In genomic region chr5:67200809-67201562, GRCh38 we compare ENCODE assay signal across 18 cellular contexts. TPM values are rescaled to one million over a fixed set of nuclear protein-coding genes. Genes with fewer than 3 reads are reported as not detected.
A peak's percentile ranks its signal among the peaks of the same experiment; 100 is the strongest.
DNase-seq lines count a peak whose midpoint lies in the region; ATAC-seq and TF ChIP-seq lines count a peak whose summit lies in the region.
"Had no signal": no experiment of that assay in that cellular context is flagged by ENCODE, and none has a peak within 500 bp of the region (broad histone marks: within the 10 kb centered on the region; RNA-seq: fewer than 3 reads in every experiment).

No MANE protein-coding gene starts in this region.

- no peaks in the 10 kb centered on the region for H3K27me3 ChIP-seq in breast epithelium
- H3K27me3 ChIP-seq: vagina had no signal

- peaks cover 49% of the 10 kb centered on the region for H3K36me3 Mint-ChIP-seq in activated CD8-positive, alpha-beta T cell treated with anti-CD3 and anti-CD28 coated beads, Interleukin-2, amount 10 ng/mL, durations not matched to agents 7 days and 5 days (ENCODE audit: low read depth)
- peaks cover 4% of the 10 kb centered on the region for H3K36me3 Mint-ChIP-seq in activated CD8-positive, alpha-beta T cell treated with anti-CD3 and anti-CD28 coated beads for 36 hours (ENCODE audit: low read depth)
- peaks cover 0 to under 1% of the 10 kb centered on the region in 2 donors for H3K36me3 Mint-ChIP-seq in naive B cell

- peaks cover 19% of the 10 kb centered on the region for H3K9me3 Mint-ChIP-seq in activated CD8-positive, alpha-beta T cell treated with anti-CD3 and anti-CD28 coated beads, Interleukin-2, amount 10 ng/mL, durations not matched to agents 7 days and 5 days (ENCODE audit: insufficient read depth)
- H3K9me3 Mint-ChIP-seq in activated CD8-positive, alpha-beta T cell treated with anti-CD3 and anti-CD28 coated beads for 36 hours = peaks cover 10% of the 10 kb centered on the region
- H3K9me3 Mint-ChIP-seq in naive B cell = peaks cover 0 to 17% (median 6%) of the 10 kb centered on the region in 7 donors

- H3K27me3 Mint-ChIP-seq in activated CD8-positive, alpha-beta T cell treated with anti-CD3 and anti-CD28 coated beads, Interleukin-2, amount 10 ng/mL, durations not matched to agents 7 days and 5 days (ENCODE audit: low read depth) = no peaks in the 10 kb centered on the region
- H3K27me3 Mint-ChIP-seq in activated CD8-positive, alpha-beta T cell treated with anti-CD3 and anti-CD28 coated beads for 36 hours = no peaks in the 10 kb centered on the region
- H3K27me3 Mint-ChIP-seq in naive B cell = no peaks in the 10 kb centered on the region

- TF ChIP-seq POLR2A in breast epithelium (IDR thresholded peaks at IDR 0.05) = no peak

- POLR2A ChIA-PET in activated CD8-positive, alpha-beta T cell treated with anti-CD3 and anti-CD28 coated beads, Interleukin-2, amount 10 ng/mL, durations not matched to agents 7 days and 5 days (lab: Charles Lee) = interaction anchor here (14.2 kb wide), 1 partner anchor 34 kb away, joined by 177 read pairs; no protein-coding TSS in a partner anchor
- POLR2A ChIA-PET in activated CD8-positive, alpha-beta T cell treated with anti-CD3 and anti-CD28 coated beads for 36 hours (lab: Charles Lee) = no interaction called here

- no peak for DNase-seq in activated CD8-positive, alpha-beta T cell treated with anti-CD3 and anti-CD28 coated beads, Interleukin-2, amount 10 ng/mL, durations not matched to agents 7 days and 5 days
- no peak for DNase-seq in activated CD8-positive, alpha-beta T cell treated with anti-CD3 and anti-CD28 coated beads for 36 hours
- no peak for DNase-seq in naive B cell
- DNase-seq in NCI-H146 treated with DMSO at 0.1 percent for 48 hours (lab: John Stamatoyannopoulos, UW; ENCODE audit: unreplicated experiment) = no peak
- no peak for DNase-seq in breast epithelium (ENCODE audit: low spot score in 2 of 2)
- no peak for DNase-seq in C1 segment of cervical spinal cord (lab: John Stamatoyannopoulos, UW)
- DNase-seq: activated CD4-positive, CD25-positive, alpha-beta regulatory T cell; Calu3; NCI-H1105 treated with DMSO at 0.1 percent for 48 hours; occipital lobe; PC-3; stimulated activated naive CD4-positive, alpha-beta T cell had no signal

- CTCF ChIA-PET in activated CD8-positive, alpha-beta T cell treated with anti-CD3 and anti-CD28 coated beads, Interleukin-2, amount 10 ng/mL, durations not matched to agents 7 days and 5 days (lab: Charles Lee) = interaction anchor here (1.2 to 2.9 kb wide), 3 partner anchors 13 to 35 kb away, joined by 3 to 11 read pairs (median 4); no protein-coding TSS in a partner anchor
- CTCF ChIA-PET in activated CD8-positive, alpha-beta T cell treated with anti-CD3 and anti-CD28 coated beads for 36 hours (lab: Charles Lee) = interaction anchor here (1.2 to 16.0 kb wide), 3 partner anchors 8 to 38 kb away, joined by 3 to 349 read pairs (median 5); no protein-coding TSS in a partner anchor

- H3K4me1 Mint-ChIP-seq in activated CD8-positive, alpha-beta T cell treated with anti-CD3 and anti-CD28 coated beads, Interleukin-2, amount 10 ng/mL, durations not matched to agents 7 days and 5 days (ENCODE audit: low read depth) = peaks cover 92% of the 10 kb centered on the region
- peaks cover 72% of the 10 kb centered on the region for H3K4me1 Mint-ChIP-seq in activated CD8-positive, alpha-beta T cell treated with anti-CD3 and anti-CD28 coated beads for 36 hours (ENCODE audit: low read depth)
- H3K4me1 Mint-ChIP-seq in naive B cell = peaks cover 61 to 90% (median 65%) of the 10 kb centered on the region in 3 donors

- H3K36me3 ChIP-seq in breast epithelium = no peaks in the 10 kb centered on the region
- H3K36me3 ChIP-seq: vagina had no signal

- ATAC-seq in activated CD8-positive, alpha-beta T cell treated with anti-CD3 and anti-CD28 coated beads, Interleukin-2, amount 10 ng/mL, durations not matched to agents 7 days and 5 days = peak; percentile 71
- ATAC-seq in activated CD8-positive, alpha-beta T cell treated with anti-CD3 and anti-CD28 coated beads for 36 hours = no peak
- ATAC-seq in GM19351 (IDR thresholded peaks at IDR 0.05; ENCODE audit: unreplicated experiment) = peak; percentile 36
- ATAC-seq in HG03378 (IDR thresholded peaks at IDR 0.05; ENCODE audit: unreplicated experiment) = peak; percentile 30
- peak; percentile 29 to 45 for ATAC-seq in naive B cell (ENCODE audit: low read depth in 2 of 2)
- ATAC-seq: A549, PC-3 had no signal

- intact Hi-C loops in activated CD8-positive, alpha-beta T cell treated with anti-CD3 and anti-CD28 coated beads for 36 hours (cut with micrococcal nuclease) = loop anchor here (10.0 kb wide), 1 partner anchor 196 kb away; no protein-coding TSS in a partner anchor
- intact Hi-C loops in breast epithelium (cut with DNase I; ENCODE audit: low total_unique reads) = no loop called here

- H3K27ac Mint-ChIP-seq in activated CD8-positive, alpha-beta T cell treated with anti-CD3 and anti-CD28 coated beads, Interleukin-2, amount 10 ng/mL, durations not matched to agents 7 days and 5 days = peak overlapping the region; percentile 61
- no peak overlapping the region for H3K27ac Mint-ChIP-seq in activated CD8-positive, alpha-beta T cell treated with anti-CD3 and anti-CD28 coated beads for 36 hours
- peak overlapping the region in 5 of 6 donors; percentile 71 to 96 (median 91) for H3K27ac Mint-ChIP-seq in naive B cell

- H3K4me3 Mint-ChIP-seq in activated CD8-positive, alpha-beta T cell treated with anti-CD3 and anti-CD28 coated beads, Interleukin-2, amount 10 ng/mL, durations not matched to agents 7 days and 5 days = no peak overlapping the region
- no peak overlapping the region for H3K4me3 Mint-ChIP-seq in activated CD8-positive, alpha-beta T cell treated with anti-CD3 and anti-CD28 coated beads for 36 hours
- peak overlapping the region; percentile 30 to 98 (median 74) for H3K4me3 Mint-ChIP-seq in naive B cell

- H3K4me3 ChIP-seq in breast epithelium = no peak overlapping the region
- H3K4me3 ChIP-seq: A549, vagina had no signal

- H3K27ac ChIP-seq in breast epithelium = no peak overlapping the region
- H3K27ac ChIP-seq: A549, vagina had no signal

- H3K9me3 ChIP-seq in breast epithelium = no peaks in the 10 kb centered on the region
- H3K9me3 ChIP-seq: vagina had no signal

- no peak for TF ChIP-seq CTCF in activated CD8-positive, alpha-beta T cell treated with anti-CD3 and anti-CD28 coated beads for 36 hours (IDR thresholded peaks at IDR 0.05)
- TF ChIP-seq CTCF in breast epithelium (IDR thresholded peaks at IDR 0.05) = no peak

- H3K4me1 ChIP-seq in breast epithelium = no peaks in the 10 kb centered on the region

RNA-seq across cellular contexts. Expression of gene CD180, which starts 4.4 kb away (rescaled TPM):
- not detected for total RNA-seq in activated CD8-positive, alpha-beta T cell treated with anti-CD3 and anti-CD28 coated beads, Interleukin-2, amount 10 ng/mL, durations not matched to agents 7 days and 5 days
- total RNA-seq in activated CD8-positive, alpha-beta T cell treated with anti-CD3 and anti-CD28 coated beads for 36 hours = not detected
- 100 to 1,000 TPM in 3 of 6 donors, 10 to 100 TPM in 3; 29.6 to 131 (median 91.3) TPM for polyA plus RNA-seq in naive B cell (ENCODE audit: low read depth in 6 of 6)
- 1 to 10 TPM in 2 of 3 donors, under 1 TPM in 1; 0.98 to 4.6 (median 2.8) TPM for total RNA-seq in breast epithelium
- total RNA-seq: Calu3, chondrocyte, PC-3 had no signal
- polyA plus RNA-seq: A549, keratinocyte had no signal

Comparison
In these comparisons a context has a peak if more than half of its experiments do, and no peak if none do; other contexts are left out.
1. H3K4me3 Mint-ChIP-seq: peak in naive B cell (8 of 8); none in activated CD8-positive, alpha-beta T cell treated with anti-CD3 and anti-CD28 coated beads, Interleukin-2, amount 10 ng/mL, durations not matched to agents 7 days and 5 days (single experiment) and activated CD8-positive, alpha-beta T cell treated with anti-CD3 and anti-CD28 coated beads for 36 hours (single experiment).